ENCODE assay signal across 20 cellular contexts in the genomic region with DNA sequence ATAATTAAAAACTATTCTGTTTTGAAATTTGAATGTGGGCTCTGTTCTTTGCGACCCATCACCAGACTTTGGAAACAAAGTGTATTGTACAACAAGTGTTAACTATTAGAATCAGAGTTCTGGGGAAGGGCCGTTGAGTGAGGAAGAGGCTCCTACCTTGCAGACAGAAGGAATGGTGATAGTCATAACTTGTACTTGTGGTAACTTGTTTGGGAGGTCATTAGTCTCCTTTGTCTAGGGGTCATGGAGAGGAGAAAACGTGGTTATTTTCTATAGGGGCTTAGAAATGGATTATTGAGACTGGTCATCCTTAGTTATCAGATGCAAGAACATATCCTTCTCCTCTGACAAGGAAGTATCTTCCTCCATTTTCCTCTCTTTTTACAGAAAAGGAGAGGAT.
DNase-seq lines count a peak whose midpoint lies in the region; ATAC-seq and TF ChIP-seq lines count a peak whose summit lies in the region.
"Had no signal": no experiment of that assay in that cellular context is flagged by ENCODE, and none has a peak within 500 bp of the region (broad histone marks: within the 10 kb centered on the region; RNA-seq: fewer than 3 reads in every experiment).

No MANE protein-coding gene starts in this region.

- no peak for TF ChIP-seq EP300 in esophagus muscularis mucosa (IDR thresholded peaks at IDR 0.05)

- H2AFZ ChIP-seq in smooth muscle cell (ENCODE audit: low read depth): no peak overlapping the region
- H2AFZ ChIP-seq: GM23248 had no signal

- H3K27ac ChIP-seq in RWPE2 (ENCODE audit: poor library complexity, severe bottlenecking) (no peak overlapping the region), esophagus muscularis mucosa (replicated peaks in 1 of 4) (no peak overlapping the region), smooth muscle cell (ENCODE audit: low read depth) (peak overlapping the region; percentile 8)
- H3K27ac ChIP-seq: A549, BLaER1, C4-2B, GM23248 had no signal

- no peak overlapping the region for H3K4me2 ChIP-seq in smooth muscle cell
- H3K4me2 ChIP-seq: A549, BLaER1 had no signal

- H3K79me2 ChIP-seq in smooth muscle cell (ENCODE audit: low read depth): no peaks in the 10 kb centered on the region

- H3K9ac ChIP-seq in smooth muscle cell (ENCODE audit: low read depth): no peak overlapping the region
- H3K9ac ChIP-seq: BLaER1, GM23248 had no signal

- H3F3A ChIP-seq in smooth muscle cell (ENCODE audit: low read depth): no peaks in the 10 kb centered on the region

- H3K36me3 ChIP-seq in RWPE2 (ENCODE audit: low read depth) (no peaks in the 10 kb centered on the region), esophagus muscularis mucosa (no peaks in the 10 kb centered on the region), smooth muscle cell (ENCODE audit: low read depth) (no peaks in the 10 kb centered on the region)
- H3K36me3 ChIP-seq: BLaER1 had no signal

- H4K20me1 ChIP-seq in smooth muscle cell (ENCODE audit: low read depth): no peaks in the 10 kb centered on the region
- H4K20me1 ChIP-seq: BLaER1 had no signal

- H3K4me1 ChIP-seq in RWPE2 (ENCODE audit: insufficient read depth, poor library complexity, severe bottlenecking) (no peaks in the 10 kb centered on the region), esophagus muscularis mucosa (no peaks in the 10 kb centered on the region), smooth muscle cell (ENCODE audit: low read depth) (no peaks in the 10 kb centered on the region)
- H3K4me1 ChIP-seq: A549, BLaER1, Caco-2 had no signal

- TF ChIP-seq CTCF in RWPE2 (IDR thresholded peaks at IDR 0.05; ENCODE audit: poor library complexity, severe bottlenecking) (no peak), esophagus muscularis mucosa (IDR thresholded peaks at IDR 0.05) (no peak), smooth muscle cell (IDR thresholded peaks at IDR 0.05; ENCODE audit: borderline replicate concordance, insufficient read depth, poor library complexity, severe bottlenecking) (no peak)

- H3K4me3 ChIP-seq in RWPE2 (ENCODE audit: severe bottlenecking) (no peak overlapping the region), esophagus muscularis mucosa (no peak overlapping the region), smooth muscle cell (no peak overlapping the region)
- H3K4me3 ChIP-seq: A549, BLaER1, GM23248 had no signal

- ATAC-seq in RWPE2 (ENCODE audit: low read depth): 0 out of 3 replicates have a peak, but pooled peaks have one; percentile 35
- no peak for ATAC-seq in HG03097 (IDR thresholded peaks at IDR 0.05; ENCODE audit: low FRiP score, unreplicated experiment)
- ATAC-seq: A549; CD8-positive, alpha-beta T cell had no signal

- WGBS in esophagus muscularis mucosa: 73% methylated on average over 3 of the region's 3 CpGs
- WGBS in smooth muscle cell (ENCODE audit: low lambda C conversion rate): 67% methylated on average over 3 of the region's 3 CpGs

- DNase-seq in HPDE6-E6E7 (ENCODE audit: extremely low spot score) (peak; percentile 41), RWPE2 (ENCODE audit: low spot score) (no peak), esophagus muscularis mucosa (ENCODE audit: extremely low spot score) (peak; percentile 24), smooth muscle cell (lab: John Stamatoyannopoulos, UW; ENCODE audit: unreplicated experiment) (no peak), AML-193 (lab: John Stamatoyannopoulos, UW) (no peak)
- DNase-seq in activated naive CD4-positive, alpha-beta T cell (lab: John Stamatoyannopoulos, UW): no peak
- DNase-seq: 8988T; ACHN; Caco-2; CD4-positive, CD25-positive, alpha-beta regulatory T cell; CD8-positive, alpha-beta T cell; DMS153; DND-41; GM23248; H7; HCEC 1CT had no signal

- no peaks in the 10 kb centered on the region for H3K9me3 ChIP-seq in RWPE2 (ENCODE audit: severe bottlenecking)
- no peaks in the 10 kb centered on the region for H3K9me3 ChIP-seq in esophagus muscularis mucosa
- no peaks in the 10 kb centered on the region for H3K9me3 ChIP-seq in smooth muscle cell (replicated peaks; ENCODE audit: low read depth)
- H3K9me3 ChIP-seq: BLaER1, Caco-2 had no signal

- H3K27me3 ChIP-seq in RWPE2 (ENCODE audit: insufficient read depth, poor library complexity, severe bottlenecking): no peaks in the 10 kb centered on the region
- no peaks in the 10 kb centered on the region for H3K27me3 ChIP-seq in esophagus muscularis mucosa
- H3K27me3 ChIP-seq in smooth muscle cell (ENCODE audit: low read depth): no peaks in the 10 kb centered on the region
- H3K27me3 ChIP-seq: BLaER1 had no signal

- TF ChIP-seq POLR2A in esophagus muscularis mucosa (IDR thresholded peaks at IDR 0.05; ENCODE audit: low read depth): no peak

- intact Hi-C loops in esophagus muscularis mucosa (cut with DNase I): no loop called here

Comparison
In these comparisons a context has a peak if more than half of its experiments do, and no peak if none do; other contexts are left out.
1. DNase-seq: peak in HPDE6-E6E7 (single experiment) and esophagus muscularis mucosa (single experiment); none in RWPE2 (single experiment), smooth muscle cell (single experiment), AML-193 (0 of 2) and activated naive CD4-positive, alpha-beta T cell (0 of 4).